In genomic region chr16:807345-808251, GRCh38 we compare ENCODE assay signal across 1 cellular context.
TF ChIP-seq lines count a peak whose summit lies in the region.

No MANE protein-coding gene starts in this region.

TF ChIP-seq in A549, 52 proteins besides CTCF, POLR2A, EP300 and RAD21 (continued from another document):
- TF ChIP-seq, protein P1, sequence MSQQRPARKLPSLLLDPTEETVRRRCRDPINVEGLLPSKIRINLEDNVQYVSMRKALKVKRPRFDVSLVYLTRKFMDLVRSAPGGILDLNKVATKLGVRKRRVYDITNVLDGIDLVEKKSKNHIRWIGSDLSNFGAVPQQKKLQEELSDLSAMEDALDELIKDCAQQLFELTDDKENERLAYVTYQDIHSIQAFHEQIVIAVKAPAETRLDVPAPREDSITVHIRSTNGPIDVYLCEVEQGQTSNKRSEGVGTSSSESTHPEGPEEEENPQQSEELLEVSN (IDR thresholded peaks at IDR 0.05; ENCODE audit: borderline replicate concordance, low read depth), result peak; percentile 68; the same call in 1 of the 2 replicates
- TF ChIP-seq ZFP36 (IDR thresholded peaks at IDR 0.05; ENCODE audit: borderline replicate concordance, partially characterized antibody) (no peak), JUNB (IDR thresholded peaks at IDR 0.05) (no peak), TFCP2L1 (CRISPR knock-in tag; IDR thresholded peaks at IDR 0.05) (no peak), EHMT2 (IDR thresholded peaks at IDR 0.05; ENCODE audit: low read depth) (no peak), CBX8 (IDR thresholded peaks at IDR 0.05) (no peak)
- TF ChIP-seq, protein P2, sequence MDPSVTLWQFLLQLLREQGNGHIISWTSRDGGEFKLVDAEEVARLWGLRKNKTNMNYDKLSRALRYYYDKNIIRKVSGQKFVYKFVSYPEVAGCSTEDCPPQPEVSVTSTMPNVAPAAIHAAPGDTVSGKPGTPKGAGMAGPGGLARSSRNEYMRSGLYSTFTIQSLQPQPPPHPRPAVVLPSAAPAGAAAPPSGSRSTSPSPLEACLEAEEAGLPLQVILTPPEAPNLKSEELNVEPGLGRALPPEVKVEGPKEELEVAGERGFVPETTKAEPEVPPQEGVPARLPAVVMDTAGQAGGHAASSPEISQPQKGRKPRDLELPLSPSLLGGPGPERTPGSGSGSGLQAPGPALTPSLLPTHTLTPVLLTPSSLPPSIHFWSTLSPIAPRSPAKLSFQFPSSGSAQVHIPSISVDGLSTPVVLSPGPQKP (IDR thresholded peaks at IDR 0.05; ENCODE audit: low read depth, low read length), result no peak
TF ChIP-seq in A549: peak in this region for 9.
